Comparison of ENCODE assay signal across 18 cellular contexts in the genomic region with DNA sequence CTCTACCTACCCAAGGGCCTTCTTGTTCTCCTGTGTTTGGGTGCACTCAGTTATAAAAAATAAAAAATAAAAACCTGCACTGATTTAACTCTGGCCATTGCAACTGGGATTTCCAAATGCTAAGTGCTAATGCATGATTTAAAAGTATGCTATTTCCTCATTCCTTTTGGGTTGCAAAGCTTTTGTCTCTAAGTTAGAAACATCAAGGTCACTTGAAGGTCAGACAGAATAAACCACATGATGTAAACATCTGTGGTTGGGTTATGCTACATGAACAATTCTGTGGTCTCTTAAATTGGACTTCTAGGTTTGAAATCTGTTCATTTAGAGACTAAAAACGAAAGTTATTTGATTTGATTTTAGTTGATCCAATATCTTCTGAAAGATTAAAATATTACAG.
DNase-seq lines count a peak whose midpoint lies in the region; ATAC-seq, FAIRE-seq and TF ChIP-seq lines count a peak whose summit lies in the region.
"Had no signal": no experiment of that assay in that cellular context is flagged by ENCODE, and none has a peak within 500 bp of the region (broad histone marks: within the 10 kb centered on the region; RNA-seq: fewer than 3 reads in every experiment).

No MANE protein-coding gene starts in this region.

- no peak overlapping the region for H3K9ac ChIP-seq in IMR-90 (ENCODE audit: low read depth, low read length)

- no peaks in the 10 kb centered on the region for H3K27me3 ChIP-seq in IMR-90 (ENCODE audit: control insufficient read depth, insufficient read depth, low read length)
- H3K27me3 ChIP-seq: pancreas had no signal

- no peak overlapping the region for H2AFZ ChIP-seq in IMR-90 (replicated peaks; ENCODE audit: low read length, poor library complexity)

- TF ChIP-seq POLR2A in IMR-90 (IDR thresholded peaks at IDR 0.05; ENCODE audit: low read depth, low read length), result no peak

- no peak overlapping the region for H3K4ac ChIP-seq in IMR-90 (ENCODE audit: low read depth, low read length)

- H4K5ac ChIP-seq in IMR-90 (ENCODE audit: low read depth, low read length), result no peak overlapping the region

- no peak overlapping the region for H3K23ac ChIP-seq in IMR-90 (ENCODE audit: low read depth, low read length)

- in situ Hi-C loops in IMR-90 (cut with MboI; ENCODE audit: low sequenced_read_pairs), result loop anchor here (25.0 kb wide), 1 partner anchor 841 kb away; no protein-coding TSS in a partner anchor

- TF ChIP-seq CTCF in IMR-90 (conservative IDR thresholded peaks at IDR 0.05; ENCODE audit: low read depth, low read length) (no peak), fibroblast of villous mesenchyme (IDR thresholded peaks at IDR 0.05; ENCODE audit: insufficient read depth, low read depth, low read length) (no peak)

- CTCF ChIA-PET in IMR-90 (lab: Yijun Ruan, JAX), result interaction anchor here (0.8 to 1.8 kb wide), 2 partner anchors 16 to 31 kb away, joined by 4 read pairs; no protein-coding TSS in a partner anchor

- no peaks in the 10 kb centered on the region for H3K4me1 ChIP-seq in IMR-90 (ENCODE audit: control insufficient read depth, insufficient read depth, low read length)
- H3K4me1 ChIP-seq: pancreas had no signal

- H4K20me1 ChIP-seq in IMR-90 (ENCODE audit: insufficient read depth, low read length), result no peaks in the 10 kb centered on the region

- BruUV-seq in IMR-90 (replicated peaks; lab: Mats Ljungman, UMichigan), result no TSS peak

- no peak overlapping the region for H3K4me3 ChIP-seq in IMR-90 (ENCODE audit: insufficient read depth, low read depth, low read length)
- H3K4me3 ChIP-seq in fibroblast of villous mesenchyme (ENCODE audit: low read depth, low read length), result no peak overlapping the region
- H3K4me3 ChIP-seq: GM12878, pancreas had no signal

- dilution Hi-C loops in IMR-90 (cut with HindIII; ENCODE audit: low sequenced_read_pairs, unreplicated experiment), result no loop called here

- no peaks in the 10 kb centered on the region for H3K79me1 ChIP-seq in IMR-90 (ENCODE audit: low read depth in 1 of 2, low read length in 2 of 2)

- DNase-seq in IMR-90, result peak; percentile 97
- peak; percentile 61 for DNase-seq in amniotic stem cell (lab: John Stamatoyannopoulos, UW)
- peak; percentile 6 for DNase-seq in fibroblast of villous mesenchyme (ENCODE audit: low read depth)
- peak; percentile 31 for DNase-seq in urothelium cell line (ENCODE audit: low spot score)
- no peak for DNase-seq in activated CD8-positive, alpha-beta memory T cell treated with anti-CD3 and anti-CD28 coated beads for 24 hours
- DNase-seq: activated naive CD4-positive, alpha-beta T cell treated with Interleukin-2 at 50 U/mL for 16 hours; CD4-positive, alpha-beta T cell; KBM-7; left cardiac atrium; NCI-H1694; NCI-H510A treated with DMSO at 0.1 percent for 48 hours; pancreas; stimulated activated CD4-positive, alpha-beta T cell treated with anti-CD3 and anti-CD28 coated beads, Interleukin-12 subunit alpha, Interleukin-12 subunit beta, amount 100 ng/mL, for 4 hours; T-cell had no signal

- no CpG with 5 or more reads among the region's 1 CpG for WGBS in IMR-90 (ENCODE audit: extremely low coverage in 2 of 2, insufficient read length in 1 of 2), 2 experiments

- no peak overlapping the region for H4K91ac ChIP-seq in IMR-90 (ENCODE audit: insufficient read depth, low read depth, low read length)

- no peak overlapping the region for H2BK5ac ChIP-seq in IMR-90 (ENCODE audit: low read depth, low read length, poor library complexity, severe bottlenecking)

- peak overlapping the region; percentile 11; the same call in 1 of the 2 replicates for H2BK120ac ChIP-seq in IMR-90 (ENCODE audit: low read depth, low read length)

- no peaks in the 10 kb centered on the region for H3K36me3 ChIP-seq in IMR-90 (ENCODE audit: control insufficient read depth, insufficient read depth, low read length)
- H3K36me3 ChIP-seq: pancreas had no signal

- no peaks in the 10 kb centered on the region for H3K9me1 ChIP-seq in IMR-90 (ENCODE audit: insufficient read depth, low read length)

- no peak overlapping the region for H4K8ac ChIP-seq in IMR-90 (ENCODE audit: low read depth in 2 of 2, low read length in 2 of 2)

- H2BK20ac ChIP-seq in IMR-90 (ENCODE audit: low read depth, low read length), result peak overlapping the region; percentile 61; the same call in 1 of the 2 replicates

- intact Hi-C loops in IMR-90 (cut with micrococcal nuclease), result no loop called here

- no peaks in the 10 kb centered on the region; the same call in 1 of the 2 replicates for H3K9me3 ChIP-seq in IMR-90 (ENCODE audit: control insufficient read depth, insufficient read depth, low read length)
- H3K9me3 ChIP-seq: pancreas had no signal

- no peak overlapping the region for H2BK15ac ChIP-seq in IMR-90 (ENCODE audit: low read depth, low read length)

- H3K56ac ChIP-seq in IMR-90 (ENCODE audit: extremely low read depth, insufficient read depth, low read length), result no peak overlapping the region

- FAIRE-seq in urothelium cell line (lab: Jason Lieb, UNC), result no peak
- FAIRE-seq: GM12878 had no signal

- no peak overlapping the region for H2AK9ac ChIP-seq in IMR-90 (replicated peaks; ENCODE audit: low read depth, low read length, poor library complexity)

- no peak overlapping the region for H2AK5ac ChIP-seq in IMR-90 (ENCODE audit: low read depth, low read length)

- ATAC-seq in IMR-90 (ENCODE audit: low read depth) (peak; percentile 85), GM18861 (IDR thresholded peaks at IDR 0.05; ENCODE audit: unreplicated experiment) (no peak), HG02623 (IDR thresholded peaks at IDR 0.05; ENCODE audit: unreplicated experiment) (no peak)
- ATAC-seq: GM12878, left cardiac atrium, Panc1, T-cell had no signal

- no peak overlapping the region for H3K18ac ChIP-seq in IMR-90 (ENCODE audit: low read depth, low read length)

- H3K4me2 ChIP-seq in IMR-90 (ENCODE audit: low read depth, low read length), result no peak overlapping the region

- H3K14ac ChIP-seq in IMR-90 (replicated peaks; ENCODE audit: low read depth, low read length), result no peak overlapping the region

- H3K27ac ChIP-seq in IMR-90 (ENCODE audit: insufficient read depth, low read length), result no peak overlapping the region
- H3K27ac ChIP-seq: pancreas had no signal

- TF ChIP-seq RAD21 in IMR-90 (IDR thresholded peaks at IDR 0.05; ENCODE audit: low read length), result no peak

- POLR2A ChIA-PET in IMR-90 (lab: Charles Lee; ENCODE audit: unreplicated experiment), result interaction anchor here (0.5 kb wide), 1 partner anchor 28 kb away, joined by 5 read pairs; no protein-coding TSS in a partner anchor

TF ChIP-seq in IMR-90, 13 proteins besides CTCF, POLR2A, EP300 and RAD21:
- TF ChIP-seq SMC3 (IDR thresholded peaks at IDR 0.05; ENCODE audit: low read depth, low read length) (no peak), FOS (IDR thresholded peaks at IDR 0.05; ENCODE audit: low read depth, low read length) (0 out of 2 replicates have a peak, but pooled peaks have one; percentile 26), CEBPB (IDR thresholded peaks at IDR 0.05; ENCODE audit: low read depth, low read length) (peak; percentile 60)
- TF ChIP-seq, protein P1, sequence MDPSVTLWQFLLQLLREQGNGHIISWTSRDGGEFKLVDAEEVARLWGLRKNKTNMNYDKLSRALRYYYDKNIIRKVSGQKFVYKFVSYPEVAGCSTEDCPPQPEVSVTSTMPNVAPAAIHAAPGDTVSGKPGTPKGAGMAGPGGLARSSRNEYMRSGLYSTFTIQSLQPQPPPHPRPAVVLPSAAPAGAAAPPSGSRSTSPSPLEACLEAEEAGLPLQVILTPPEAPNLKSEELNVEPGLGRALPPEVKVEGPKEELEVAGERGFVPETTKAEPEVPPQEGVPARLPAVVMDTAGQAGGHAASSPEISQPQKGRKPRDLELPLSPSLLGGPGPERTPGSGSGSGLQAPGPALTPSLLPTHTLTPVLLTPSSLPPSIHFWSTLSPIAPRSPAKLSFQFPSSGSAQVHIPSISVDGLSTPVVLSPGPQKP (IDR thresholded peaks at IDR 0.05; ENCODE audit: borderline replicate concordance, low read depth, low read length), result no peak
